1 cellular context compared by ENCODE assay signal in genomic region chr1:219906924-219907771, GRCh38.
A peak's percentile ranks its signal among the peaks of the same experiment; 100 is the strongest.
TF ChIP-seq lines count a peak whose summit lies in the region.

No MANE protein-coding gene starts in this region.

TF ChIP-seq in K562, 482 proteins besides CTCF, POLR2A, EP300 and RAD21 (continued from another document and continues in another):
- TF ChIP-seq ZNF512 (tag; IDR thresholded peaks at IDR 0.05) (peak; percentile 47; the same call in 1 of the 2 replicates), RREB1 (CRISPR knock-in tag; IDR thresholded peaks at IDR 0.05) (no peak), ATF3 (IDR thresholded peaks at IDR 0.05) (peak; percentile 85), ATF3 (CRISPR knock-in tag; conservative IDR thresholded peaks at IDR 0.05) (no peak; the same call in 1 of the 2 replicates), ZFP91 (CRISPR knock-in tag; IDR thresholded peaks at IDR 0.05) (no peak), ZBTB34 (CRISPR knock-in tag; IDR thresholded peaks at IDR 0.05) (0 out of 2 replicates have a peak, but pooled peaks have one; percentile 60), ZNF232 (CRISPR knock-in tag; IDR thresholded peaks at IDR 0.05) (no peak), CHAMP1 (IDR thresholded peaks at IDR 0.05) (peak; percentile 95), ZBTB17 (CRISPR knock-in tag; IDR thresholded peaks at IDR 0.05) (no peak; the same call in 1 of the 2 replicates), FOXK2 (conservative IDR thresholded peaks at IDR 0.05 in 1 of 2, IDR thresholded peaks at IDR 0.05 in 1 of 2; ENCODE audit: low read depth in 2 of 2) (peak; percentile 68 to 72; a peak in 3 of 4 replicates), KDM5B (IDR thresholded peaks at IDR 0.05; ENCODE audit: insufficient replicate concordance, low read depth, low read length) (no peak), FOXJ3 (CRISPR knock-in tag; IDR thresholded peaks at IDR 0.05) (no peak), ZNF609 (CRISPR knock-in tag; IDR thresholded peaks at IDR 0.05; ENCODE audit: borderline replicate concordance) (no peak; the same call in 1 of the 2 replicates), ZNF3 (CRISPR knock-in tag; IDR thresholded peaks at IDR 0.05) (no peak), PHTF2 (CRISPR knock-in tag; IDR thresholded peaks at IDR 0.05) (no peak), SIN3A (IDR thresholded peaks at IDR 0.05; ENCODE audit: borderline replicate concordance in 2 of 2, control insufficient read depth in 1 of 2, low read depth in 2 of 2, low read length in 2 of 2) (no peak), ZNF212 (CRISPR knock-in tag; IDR thresholded peaks at IDR 0.05) (no peak), FOXA3 (CRISPR knock-in tag; conservative IDR thresholded peaks at IDR 0.05 in 1 of 2, IDR thresholded peaks at IDR 0.05 in 1 of 2) (peak; percentile 48 to 67; a peak in 3 of 4 replicates), STAT5B (CRISPR knock-in tag; IDR thresholded peaks at IDR 0.05) (no peak), TCF15 (CRISPR knock-in tag; IDR thresholded peaks at IDR 0.05) (no peak), CREM (IDR thresholded peaks at IDR 0.05; ENCODE audit: low read depth) (peak; percentile 80), PURB (CRISPR knock-in tag; IDR thresholded peaks at IDR 0.05; ENCODE audit: low read depth) (no peak), ZNF764 (CRISPR knock-in tag; IDR thresholded peaks at IDR 0.05; ENCODE audit: low read depth) (no peak), TAL1 (IDR thresholded peaks at IDR 0.05) (peak; percentile 99), NCOA1 (IDR thresholded peaks at IDR 0.05; ENCODE audit: low read depth) (peak; percentile 89; the same call in 1 of the 2 replicates), NFXL1 (CRISPR knock-in tag; IDR thresholded peaks at IDR 0.05) (no peak), MTA3 (IDR thresholded peaks at IDR 0.05; ENCODE audit: borderline replicate concordance) (no peak), RFX5 (IDR thresholded peaks at IDR 0.05; ENCODE audit: low read depth, low read length) (no peak), SRSF7 (optimal IDR thresholded peaks at IDR 0.05; ENCODE audit: low read depth, low read length) (no peak), ZNF830 (CRISPR knock-in tag; IDR thresholded peaks at IDR 0.05) (no peak), JUN (IDR thresholded peaks at IDR 0.05; ENCODE audit: borderline replicate concordance, low read depth, low read length) (0 out of 2 replicates have a peak, but pooled peaks have one; percentile 29), JUN (CRISPR knock-in tag; IDR thresholded peaks at IDR 0.05; ENCODE audit: borderline replicate concordance) (no peak), GMEB1 (CRISPR knock-in tag; IDR thresholded peaks at IDR 0.05) (no peak), ZNF133 (CRISPR knock-in tag; IDR thresholded peaks at IDR 0.05) (no peak), BRF1 (IDR thresholded peaks at IDR 0.05; ENCODE audit: borderline replicate concordance, extremely low read depth, insufficient read length) (no peak), BACH1 (tag; IDR thresholded peaks at IDR 0.05) (no peak; the same call in 1 of the 2 replicates), PML (IDR thresholded peaks at IDR 0.05; ENCODE audit: low read length) (peak; percentile 99), ZNF766 (CRISPR knock-in tag; conservative IDR thresholded peaks at IDR 0.05) (peak; percentile 86), EWSR1 (IDR thresholded peaks at IDR 0.05; ENCODE audit: borderline replicate concordance, low read depth, partially characterized antibody) (no peak)
